21 cellular contexts compared by ENCODE assay signal in the genomic region with DNA sequence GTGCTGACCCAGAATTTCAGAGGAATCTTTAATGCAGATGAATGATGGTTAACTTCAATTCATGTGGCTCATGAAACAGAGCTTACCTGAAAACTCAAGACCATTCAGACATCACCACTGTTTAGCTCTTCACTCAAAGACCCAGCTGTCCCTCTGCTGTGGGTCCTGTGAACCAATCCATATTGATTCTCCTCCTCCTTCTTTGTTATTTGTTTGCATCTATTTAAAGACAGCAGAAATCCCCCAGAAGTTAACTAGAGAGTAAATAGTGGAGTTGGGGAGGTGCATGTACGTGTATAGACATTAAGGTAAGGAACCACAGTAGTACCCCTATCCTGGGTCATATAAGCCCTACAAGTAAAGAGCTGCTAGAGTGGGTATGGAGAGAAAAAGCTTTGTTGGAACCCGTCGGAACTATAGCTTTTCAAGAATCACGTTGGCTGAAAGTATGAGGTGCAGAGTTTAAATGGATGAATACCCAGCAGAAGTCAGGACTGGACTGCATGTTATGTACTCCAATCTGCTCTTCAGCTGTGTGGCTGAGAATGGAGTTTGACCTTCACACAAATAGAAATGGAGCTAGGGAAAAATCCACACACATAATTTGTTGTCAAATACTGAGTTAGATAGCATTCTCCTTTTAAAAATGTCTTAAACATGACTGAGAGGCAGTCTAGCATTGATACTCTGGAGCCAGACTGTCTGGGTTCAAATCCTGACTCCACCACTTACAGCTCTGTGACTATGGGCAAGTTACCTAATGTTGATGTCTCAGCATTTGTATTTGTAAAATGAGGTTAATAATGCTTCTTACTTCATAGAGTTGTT.
"Had no signal": no experiment of that assay in that cellular context is flagged by ENCODE, and none has a peak within 500 bp of the region (broad histone marks: within the 10 kb centered on the region; RNA-seq: fewer than 3 reads in every experiment).

No MANE protein-coding gene starts in this region.

- H3K9me3 ChIP-seq: SJSA1 had no signal

- H3K4me3 ChIP-seq: SJSA1, SK-N-MC had no signal

- FAIRE-seq: RCC 7860 had no signal

- H3K4me1 ChIP-seq: SJSA1 had no signal

- H3K36me3 ChIP-seq: SJSA1 had no signal

- DNase-seq: KBM-7, MV-4-11, NCI-H1048, NCI-H1105, NCI-H1417, NCI-H1436 treated with DMSO at 0.1 percent for 48 hours, NCI-H1694, NCI-H187 treated with DMSO at 0.1 percent for 48 hours, NCI-H2029 treated with DMSO at 0.1 percent for 48 hours, NCI-H2171 treated with DMSO at 0.1 percent for 48 hours, NCI-H345, NCI-H446 treated with DMSO at 0.1 percent for 48 hours, NCI-H510A treated with DMSO at 0.1 percent for 48 hours, NCI-H526 treated with DMSO at 0.1 percent for 48 hours, NCI-H748 treated with DMSO at 0.1 percent for 48 hours, Right ventricle myocardium superior, RPMI8226, SIG-M5 had no signal

- H3K27me3 ChIP-seq: SJSA1 had no signal

- H3K27ac ChIP-seq: SJSA1, SK-N-MC had no signal
